In the genomic region with DNA sequence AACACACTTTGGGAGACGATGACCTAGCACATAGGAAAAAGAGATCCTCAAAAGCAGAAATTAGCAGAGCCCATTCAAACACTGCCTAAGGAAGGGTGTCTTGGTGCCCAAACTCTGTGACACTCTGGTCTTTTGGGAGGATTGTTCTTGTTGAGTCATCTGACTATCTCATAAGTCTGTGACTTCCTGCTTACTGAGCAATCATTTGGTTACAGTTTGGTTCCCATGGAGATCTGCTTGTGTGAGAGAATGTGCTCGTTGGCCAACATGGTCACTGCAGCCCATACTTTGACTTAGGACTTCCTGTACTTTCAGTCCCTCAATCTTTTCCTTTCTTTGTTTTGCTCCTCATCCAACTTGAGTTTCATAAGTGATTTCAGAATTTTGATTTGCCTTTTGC, we compare ENCODE assay signal across 12 cellular contexts.
DNase-seq lines count a peak whose midpoint lies in the region; ATAC-seq, FAIRE-seq and TF ChIP-seq lines count a peak whose summit lies in the region.
"Had no signal": no experiment of that assay in that cellular context is flagged by ENCODE, and none has a peak within 500 bp of the region (broad histone marks: within the 10 kb centered on the region; RNA-seq: fewer than 3 reads in every experiment).

No MANE protein-coding gene starts in this region.

- H3K4me1 Mint-ChIP-seq in astrocyte (ENCODE audit: low read depth, unreplicated experiment) = peaks cover 18% of the 10 kb centered on the region
- H3K4me1 Mint-ChIP-seq: activated naive CD8-positive, alpha-beta T cell treated with anti-CD3 and anti-CD28 coated beads, Interleukin-2, amount 10 ng/mL, durations not matched to agents 7 days and 5 days; nephron progenitor cell had no signal

- TF ChIP-seq CTCF in astrocyte (IDR thresholded peaks at IDR 0.05; ENCODE audit: insufficient read depth, low read depth, low read length) (no peak), lower lobe of right lung (IDR thresholded peaks at IDR 0.05) (no peak)

- peaks cover 4% of the 10 kb centered on the region for H3K4me1 ChIP-seq in astrocyte (ENCODE audit: insufficient read depth, low read length)
- H3K4me1 ChIP-seq in lower lobe of right lung = no peaks in the 10 kb centered on the region
- H3K4me1 ChIP-seq: tibial nerve had no signal

- no peaks in the 10 kb centered on the region for H4K20me1 ChIP-seq in astrocyte (ENCODE audit: insufficient read depth, low read length)

- intact Hi-C loops in lower lobe of right lung (cut with DNase I) = no loop called here

- no peaks in the 10 kb centered on the region for H3K9me3 ChIP-seq in astrocyte (ENCODE audit: insufficient read depth, low read depth, low read length)
- no peaks in the 10 kb centered on the region for H3K9me3 ChIP-seq in lower lobe of right lung
- H3K9me3 ChIP-seq: tibial nerve had no signal

- DNase-seq in EH (ENCODE audit: low read depth) (peak; percentile 93), astrocyte (ENCODE audit: low read depth) (peak; percentile 79), lower lobe of right lung (no peak), NCI-H2029 (lab: John Stamatoyannopoulos, UW) (no peak), cerebellum (ENCODE audit: low spot score) (no peak)
- DNase-seq: activated naive CD8-positive, alpha-beta T cell treated with anti-CD3 and anti-CD28 coated beads, Interleukin-2, amount 10 ng/mL, durations not matched to agents 7 days and 5 days; NCI-H187; nephron progenitor cell had no signal

- H3K79me2 ChIP-seq in astrocyte (ENCODE audit: insufficient read depth, low read length) = no peaks in the 10 kb centered on the region

- H3K27ac Mint-ChIP-seq in astrocyte (ENCODE audit: unreplicated experiment) = peak overlapping the region; percentile 77
- H3K27ac Mint-ChIP-seq: activated naive CD8-positive, alpha-beta T cell treated with anti-CD3 and anti-CD28 coated beads, Interleukin-2, amount 10 ng/mL, durations not matched to agents 7 days and 5 days; nephron progenitor cell had no signal

- ATAC-seq in HG03442 (IDR thresholded peaks at IDR 0.05; ENCODE audit: unreplicated experiment) = peak; percentile 76
- peak; percentile 82 for ATAC-seq in lower lobe of right lung
- ATAC-seq in GM19035 (IDR thresholded peaks at IDR 0.05; ENCODE audit: unreplicated experiment) = no peak
- no peak for ATAC-seq in HG03469 (IDR thresholded peaks at IDR 0.05; ENCODE audit: unreplicated experiment)

- peak overlapping the region; percentile 15 for H3K4me2 ChIP-seq in astrocyte (ENCODE audit: low read length)

- peak; percentile 68 for FAIRE-seq in astrocyte (lab: Jason Lieb, UNC)

- H3K4me3 ChIP-seq in astrocyte (ENCODE audit: insufficient read depth, low read depth, low read length) (no peak overlapping the region), lower lobe of right lung (no peak overlapping the region)
- H3K4me3 ChIP-seq: tibial nerve had no signal

- H3K36me3 ChIP-seq in astrocyte (ENCODE audit: insufficient read depth, low read length) (no peaks in the 10 kb centered on the region), lower lobe of right lung (no peaks in the 10 kb centered on the region)
- H3K36me3 ChIP-seq: tibial nerve had no signal

- no peaks in the 10 kb centered on the region for H3K36me3 Mint-ChIP-seq in astrocyte (ENCODE audit: low read depth, unreplicated experiment)
- H3K36me3 Mint-ChIP-seq: activated naive CD8-positive, alpha-beta T cell treated with anti-CD3 and anti-CD28 coated beads, Interleukin-2, amount 10 ng/mL, durations not matched to agents 7 days and 5 days had no signal

- H3K9me3 Mint-ChIP-seq in astrocyte (ENCODE audit: unreplicated experiment) = peaks cover 2% of the 10 kb centered on the region
- H3K9me3 Mint-ChIP-seq: activated naive CD8-positive, alpha-beta T cell treated with anti-CD3 and anti-CD28 coated beads, Interleukin-2, amount 10 ng/mL, durations not matched to agents 7 days and 5 days; nephron progenitor cell had no signal

- H2AFZ ChIP-seq in astrocyte (ENCODE audit: low read depth, low read length) = peak overlapping the region; percentile 2

- no peak overlapping the region for H3K4me3 Mint-ChIP-seq in astrocyte (ENCODE audit: unreplicated experiment)
- H3K4me3 Mint-ChIP-seq: activated naive CD8-positive, alpha-beta T cell treated with anti-CD3 and anti-CD28 coated beads, Interleukin-2, amount 10 ng/mL, durations not matched to agents 7 days and 5 days; nephron progenitor cell had no signal

- no peaks in the 10 kb centered on the region for H3K27me3 ChIP-seq in astrocyte (ENCODE audit: insufficient read depth, low read length)
- H3K27me3 ChIP-seq in lower lobe of right lung (ENCODE audit: low read depth) = no peaks in the 10 kb centered on the region
- H3K27me3 ChIP-seq: tibial nerve had no signal

- no peaks in the 10 kb centered on the region for H3K27me3 Mint-ChIP-seq in astrocyte (ENCODE audit: low read depth, unreplicated experiment)
- H3K27me3 Mint-ChIP-seq: activated naive CD8-positive, alpha-beta T cell treated with anti-CD3 and anti-CD28 coated beads, Interleukin-2, amount 10 ng/mL, durations not matched to agents 7 days and 5 days had no signal

- H3K9ac ChIP-seq in astrocyte (ENCODE audit: low read length) = no peak overlapping the region

- H3K27ac ChIP-seq in astrocyte (ENCODE audit: low read depth, low read length) = peak overlapping the region; percentile 35
- no peak overlapping the region for H3K27ac ChIP-seq in lower lobe of right lung
- H3K27ac ChIP-seq: tibial nerve had no signal

Comparison
In these comparisons a context has a peak if more than half of its experiments do, and no peak if none do; other contexts are left out.
1. DNase-seq: peak in EH (single experiment) and astrocyte (single experiment); none in lower lobe of right lung (single experiment), NCI-H2029 (single experiment) and cerebellum (single experiment).
2. ATAC-seq: peak in HG03442 (single experiment) and lower lobe of right lung (2 of 2); none in GM19035 (single experiment) and HG03469 (single experiment).